1 cellular context compared by ENCODE assay signal in genomic region chr1:16938351-16939321, GRCh38.
TF ChIP-seq lines count a peak whose summit lies in the region.

No MANE protein-coding gene starts in this region.

TF ChIP-seq in GM23338, 12 proteins besides CTCF, POLR2A, EP300 and RAD21 (continued from another document):
- TF ChIP-seq ETS1 (IDR thresholded peaks at IDR 0.05) (no peak), ZNF114 (CRISPR knock-in tag; IDR thresholded peaks at IDR 0.05) (no peak), STAT1 (IDR thresholded peaks at IDR 0.05; ENCODE audit: unreplicated experiment) (no peak), REST (IDR thresholded peaks at IDR 0.05; ENCODE audit: unreplicated experiment) (no peak), NANOG (IDR thresholded peaks at IDR 0.05; ENCODE audit: borderline replicate concordance) (no peak), ZNF462 (CRISPR knock-in tag; IDR thresholded peaks at IDR 0.05) (no peak), EZH2phosphoT487 (IDR thresholded peaks at IDR 0.05; ENCODE audit: unreplicated experiment) (no peak), ZNF331 (CRISPR knock-in tag; IDR thresholded peaks at IDR 0.05; ENCODE audit: low read depth) (no peak)
